2 cellular contexts compared by ENCODE assay signal in the genomic region with DNA sequence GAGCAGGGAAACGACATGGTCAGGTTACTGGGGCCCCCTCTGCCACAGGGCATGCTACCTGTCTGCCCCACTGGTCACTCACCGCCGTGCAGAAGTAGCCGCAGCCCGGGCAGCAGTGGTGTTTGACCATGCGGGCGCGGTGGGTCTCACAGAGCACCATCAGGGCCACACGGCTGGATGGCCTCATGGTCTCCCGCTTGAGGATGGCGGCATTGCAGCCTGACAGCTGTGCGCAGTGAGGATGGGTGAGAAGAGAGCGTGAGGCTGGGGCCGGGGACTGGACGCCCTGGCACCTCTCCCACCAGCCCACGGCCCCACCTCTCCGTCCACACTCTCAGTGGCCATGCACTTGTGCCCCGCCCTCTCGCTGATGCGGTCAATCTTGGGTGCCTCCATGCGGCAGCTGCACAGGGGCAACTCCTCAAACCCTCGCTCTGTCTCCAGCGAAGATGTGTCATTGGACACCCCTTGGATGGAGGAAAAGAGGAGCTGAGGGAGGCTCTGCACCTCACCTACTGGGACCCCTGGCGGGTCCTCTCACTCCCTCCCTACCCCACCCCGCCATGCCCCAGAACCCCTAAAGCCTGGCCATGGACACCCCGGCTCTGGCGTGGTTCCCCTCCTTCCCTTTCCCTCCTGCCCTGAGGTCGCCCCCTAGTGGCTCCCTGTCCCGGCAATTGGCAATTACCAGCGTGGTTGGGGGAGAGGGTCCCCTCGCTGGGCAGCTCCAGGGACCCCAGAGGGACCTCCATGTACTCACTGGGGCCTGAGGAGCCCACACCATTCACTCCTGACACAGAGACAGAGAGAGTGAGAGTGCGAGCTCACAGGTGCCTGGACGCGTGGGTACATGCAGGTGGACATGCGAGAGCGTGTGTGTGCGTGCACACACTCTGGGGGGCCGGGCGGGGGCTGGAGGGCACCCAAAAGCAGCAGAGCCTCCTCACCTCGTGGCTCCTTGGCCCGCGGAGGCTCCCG.
TF ChIP-seq lines count a peak whose summit lies in the region.

No MANE protein-coding gene starts in this region.

TF ChIP-seq in SK-N-SH, 30 proteins besides CTCF, POLR2A, EP300 and RAD21:
- no peak for TF ChIP-seq SIN3A (IDR thresholded peaks at IDR 0.05; ENCODE audit: borderline replicate concordance, low read depth, low read length)
- TF ChIP-seq, protein P1, sequence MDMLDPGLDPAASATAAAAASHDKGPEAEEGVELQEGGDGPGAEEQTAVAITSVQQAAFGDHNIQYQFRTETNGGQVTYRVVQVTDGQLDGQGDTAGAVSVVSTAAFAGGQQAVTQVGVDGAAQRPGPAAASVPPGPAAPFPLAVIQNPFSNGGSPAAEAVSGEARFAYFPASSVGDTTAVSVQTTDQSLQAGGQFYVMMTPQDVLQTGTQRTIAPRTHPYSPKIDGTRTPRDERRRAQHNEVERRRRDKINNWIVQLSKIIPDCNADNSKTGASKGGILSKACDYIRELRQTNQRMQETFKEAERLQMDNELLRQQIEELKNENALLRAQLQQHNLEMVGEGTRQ (IDR thresholded peaks at IDR 0.05; ENCODE audit: borderline replicate concordance, low read depth, low read length) = no peak
- TF ChIP-seq FOXM1 (IDR thresholded peaks at IDR 0.05; ENCODE audit: low read depth) = no peak
- TF ChIP-seq, protein P2, sequence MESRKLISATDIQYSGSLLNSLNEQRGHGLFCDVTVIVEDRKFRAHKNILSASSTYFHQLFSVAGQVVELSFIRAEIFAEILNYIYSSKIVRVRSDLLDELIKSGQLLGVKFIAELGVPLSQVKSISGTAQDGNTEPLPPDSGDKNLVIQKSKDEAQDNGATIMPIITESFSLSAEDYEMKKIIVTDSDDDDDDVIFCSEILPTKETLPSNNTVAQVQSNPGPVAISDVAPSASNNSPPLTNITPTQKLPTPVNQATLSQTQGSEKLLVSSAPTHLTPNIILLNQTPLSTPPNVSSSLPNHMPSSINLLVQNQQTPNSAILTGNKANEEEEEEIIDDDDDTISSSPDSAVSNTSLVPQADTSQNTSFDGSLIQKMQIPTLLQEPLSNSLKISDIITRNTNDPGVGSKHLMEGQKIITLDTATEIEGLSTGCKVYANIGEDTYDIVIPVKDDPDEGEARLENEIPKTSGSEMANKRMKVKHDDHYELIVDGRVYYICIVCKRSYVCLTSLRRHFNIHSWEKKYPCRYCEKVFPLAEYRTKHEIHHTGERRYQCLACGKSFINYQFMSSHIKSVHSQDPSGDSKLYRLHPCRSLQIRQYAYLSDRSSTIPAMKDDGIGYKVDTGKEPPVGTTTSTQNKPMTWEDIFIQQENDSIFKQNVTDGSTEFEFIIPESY (IDR thresholded peaks at IDR 0.05; ENCODE audit: borderline replicate concordance, low read depth) = no peak
- no peak for TF ChIP-seq MEF2A (IDR thresholded peaks at IDR 0.05; ENCODE audit: borderline replicate concordance, low read depth)
- TF ChIP-seq GABPA (IDR thresholded peaks at IDR 0.05; ENCODE audit: low read depth) = no peak
- TF ChIP-seq NRF1 (IDR thresholded peaks at IDR 0.05; ENCODE audit: low read depth, low read length) = no peak
- no peak for TF ChIP-seq TEAD4 (IDR thresholded peaks at IDR 0.05; ENCODE audit: borderline replicate concordance, insufficient read depth)
- TF ChIP-seq CHD2 (IDR thresholded peaks at IDR 0.05; ENCODE audit: low read length, partially characterized antibody) = no peak
- no peak for TF ChIP-seq ELF1 (IDR thresholded peaks at IDR 0.05)

TF ChIP-seq in GM12878, 131 proteins besides CTCF, POLR2A, EP300 and RAD21:
- TF ChIP-seq POLR2AphosphoS5 (IDR thresholded peaks at IDR 0.05; ENCODE audit: low read length) (no peak), SMC3 (IDR thresholded peaks at IDR 0.05; ENCODE audit: borderline replicate concordance, low read length) (peak; percentile 43; the same call in 1 of the 2 replicates)
- TF ChIP-seq, protein P3, sequence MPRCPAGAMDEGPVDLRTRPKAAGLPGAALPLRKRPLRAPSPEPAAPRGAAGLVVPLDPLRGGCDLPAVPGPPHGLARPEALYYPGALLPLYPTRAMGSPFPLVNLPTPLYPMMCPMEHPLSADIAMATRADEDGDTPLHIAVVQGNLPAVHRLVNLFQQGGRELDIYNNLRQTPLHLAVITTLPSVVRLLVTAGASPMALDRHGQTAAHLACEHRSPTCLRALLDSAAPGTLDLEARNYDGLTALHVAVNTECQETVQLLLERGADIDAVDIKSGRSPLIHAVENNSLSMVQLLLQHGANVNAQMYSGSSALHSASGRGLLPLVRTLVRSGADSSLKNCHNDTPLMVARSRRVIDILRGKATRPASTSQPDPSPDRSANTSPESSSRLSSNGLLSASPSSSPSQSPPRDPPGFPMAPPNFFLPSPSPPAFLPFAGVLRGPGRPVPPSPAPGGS (IDR thresholded peaks at IDR 0.05; ENCODE audit: borderline replicate concordance, insufficient read depth, low read depth, low read length, poor library complexity, severe bottlenecking) = peak; percentile 69
